Comparison of ENCODE assay signal across 19 cellular contexts in genomic region chr19:47081095-47081494, GRCh38. TPM values are rescaled to one million over a fixed set of nuclear protein-coding genes. Genes with fewer than 3 reads are reported as not detected.
DNase-seq lines count a peak whose midpoint lies in the region; TF ChIP-seq lines count a peak whose summit lies in the region.
"Had no signal": no experiment of that assay in that cellular context is flagged by ENCODE, and none has a peak within 500 bp of the region (broad histone marks: within the 10 kb centered on the region; RNA-seq: fewer than 3 reads in every experiment).

No MANE protein-coding gene starts in this region.

- in situ Hi-C loops in mammary epithelial cell (cut with MboI; ENCODE audit: low sequenced_read_pairs in 2 of 2), result no loop called here

- no peaks in the 10 kb centered on the region for H3K9me3 Mint-ChIP-seq in endothelial cell (ENCODE audit: unreplicated experiment)
- H3K9me3 Mint-ChIP-seq in activated naive CD8-positive, alpha-beta T cell treated with anti-CD3 and anti-CD28 coated beads for 36 hours, result no peaks in the 10 kb centered on the region
- H3K9me3 Mint-ChIP-seq: activated T-helper 2 cell treated with anti-CD3 and anti-CD28 coated beads, Interferon-gamma antibody, Interleukin-2, Interleukin-4, amounts not matched to agents 10 μg/mL and 5 μg/mL and 100 μg/mL, durations not matched to agents 14 hours and 24 hours and 36 hours; CD4-positive, CD25-positive, alpha-beta regulatory T cell; H9; stimulated activated naive CD8-positive, alpha-beta T cell treated with anti-CD3 and anti-CD28 coated beads, Interleukin-15, Interleukin-2, amounts not matched to agents 100 ng/mL and 50 ng/mL, for 24 hours had no signal

- peak overlapping the region; percentile 36 to 87 for H3K27ac ChIP-seq in breast epithelium
- H3K27ac ChIP-seq in mammary epithelial cell (ENCODE audit: insufficient read depth, low read depth, low read length), result no peak overlapping the region
- peak overlapping the region in 2 of 4 donors; percentile 19 to 80 for H3K27ac ChIP-seq in esophagus muscularis mucosa (replicated peaks in 1 of 4)
- H3K27ac ChIP-seq: neutrophil, uterus had no signal

- H3K4me3 ChIP-seq in breast epithelium (no peak overlapping the region), mammary epithelial cell (replicated peaks in 1 of 3; ENCODE audit: insufficient read depth in 1 of 3, low read depth in 2 of 3, low read length in 3 of 3) (no peak overlapping the region), esophagus muscularis mucosa (no peak overlapping the region)
- H3K4me3 ChIP-seq: mucosa of descending colon, uterus had no signal

- peaks cover 1% of the 10 kb centered on the region for H3K27me3 Mint-ChIP-seq in endothelial cell (ENCODE audit: unreplicated experiment)
- no peaks in the 10 kb centered on the region for H3K27me3 Mint-ChIP-seq in activated naive CD8-positive, alpha-beta T cell treated with anti-CD3 and anti-CD28 coated beads for 36 hours
- H3K27me3 Mint-ChIP-seq: CD4-positive, CD25-positive, alpha-beta regulatory T cell; stimulated activated naive CD8-positive, alpha-beta T cell treated with anti-CD3 and anti-CD28 coated beads, Interleukin-15, Interleukin-2, amounts not matched to agents 100 ng/mL and 50 ng/mL, for 24 hours had no signal

- no peak overlapping the region for H2AFZ ChIP-seq in mammary epithelial cell (ENCODE audit: low read depth, low read length)

- H3K36me3 ChIP-seq in breast epithelium (no peaks in the 10 kb centered on the region), mammary epithelial cell (ENCODE audit: insufficient read depth, low read length) (peaks cover 42% of the 10 kb centered on the region), esophagus muscularis mucosa (peaks cover 46 to 97% (median 87%) of the 10 kb centered on the region in 4 donors)
- H3K36me3 ChIP-seq: uterus had no signal

- BruUV-seq in mammary epithelial cell (replicated peaks; lab: Mats Ljungman, UMichigan), result no TSS peak

- no peak overlapping the region for H3K9ac ChIP-seq in mammary epithelial cell (ENCODE audit: insufficient read depth, low read length)

- H3K9me3 ChIP-seq in breast epithelium, result no peaks in the 10 kb centered on the region
- no peaks in the 10 kb centered on the region for H3K9me3 ChIP-seq in mammary epithelial cell (replicated peaks; ENCODE audit: insufficient read depth, low read length)
- H3K9me3 ChIP-seq in esophagus muscularis mucosa, result no peaks in the 10 kb centered on the region
- H3K9me3 ChIP-seq: mucosa of descending colon, neutrophil, uterus had no signal

- no peaks in the 10 kb centered on the region for H3K27me3 ChIP-seq in breast epithelium
- H3K27me3 ChIP-seq in mammary epithelial cell (ENCODE audit: insufficient read depth, low read length), result no peaks in the 10 kb centered on the region
- H3K27me3 ChIP-seq in esophagus muscularis mucosa, result no peaks in the 10 kb centered on the region
- H3K27me3 ChIP-seq: neutrophil, uterus had no signal

- DNase-seq in breast epithelium (ENCODE audit: low spot score in 2 of 2) (no peak), mammary epithelial cell (no peak), endothelial cell (ENCODE audit: low spot score) (no peak), esophagus muscularis mucosa (ENCODE audit: extremely low spot score) (no peak), mesenteric fat pad (ENCODE audit: low spot score) (no peak)
- DNase-seq in activated naive CD8-positive, alpha-beta T cell treated with anti-CD3 and anti-CD28 coated beads for 36 hours, result no peak
- DNase-seq: CD4-positive, CD25-positive, alpha-beta regulatory T cell; DMS79; foreskin melanocyte; H9; KG1; mucosa of descending colon; NCI-H2029 treated with DMSO at 0.1 percent for 48 hours; NCI-H510A; SW 1271; uterus had no signal

- no peaks in the 10 kb centered on the region for H3K4me1 Mint-ChIP-seq in endothelial cell (ENCODE audit: unreplicated experiment)
- no peaks in the 10 kb centered on the region for H3K4me1 Mint-ChIP-seq in activated naive CD8-positive, alpha-beta T cell treated with anti-CD3 and anti-CD28 coated beads for 36 hours

- dilution Hi-C loops in mammary epithelial cell (cut with HindIII; ENCODE audit: low sequenced_read_pairs), result loop anchor here (5.0 kb wide), 5 partner anchors 46 to 131 kb away; no protein-coding TSS in a partner anchor

- H3K27ac Mint-ChIP-seq in endothelial cell (ENCODE audit: unreplicated experiment), result peak overlapping the region; percentile 5
- H3K27ac Mint-ChIP-seq in activated naive CD8-positive, alpha-beta T cell treated with anti-CD3 and anti-CD28 coated beads for 36 hours, result no peak overlapping the region

- no peak for TF ChIP-seq EP300 in esophagus muscularis mucosa (IDR thresholded peaks at IDR 0.05)

- peaks cover 3% of the 10 kb centered on the region for H3K79me2 ChIP-seq in mammary epithelial cell (ENCODE audit: insufficient read depth, low read length)

- no peak for TF ChIP-seq CTCF in breast epithelium (IDR thresholded peaks at IDR 0.05)
- no peak for TF ChIP-seq CTCF in mammary epithelial cell (conservative IDR thresholded peaks at IDR 0.05 in 1 of 2, IDR thresholded peaks at IDR 0.05 in 1 of 2; ENCODE audit: extremely low read depth in 1 of 2, insufficient read depth in 1 of 2, low read depth in 1 of 2, low read length in 2 of 2)
- no peak for TF ChIP-seq CTCF in endothelial cell (IDR thresholded peaks at IDR 0.05; ENCODE audit: unreplicated experiment)
- no peak for TF ChIP-seq CTCF in esophagus muscularis mucosa (IDR thresholded peaks at IDR 0.05)

- H3K36me3 Mint-ChIP-seq in endothelial cell (ENCODE audit: low read depth, unreplicated experiment), result peaks cover 23% of the 10 kb centered on the region
- H3K36me3 Mint-ChIP-seq in activated naive CD8-positive, alpha-beta T cell treated with anti-CD3 and anti-CD28 coated beads for 36 hours, result peaks cover 12% of the 10 kb centered on the region

- TF ChIP-seq POLR2A in breast epithelium (IDR thresholded peaks at IDR 0.05), result no peak
- TF ChIP-seq POLR2A in esophagus muscularis mucosa (IDR thresholded peaks at IDR 0.05; ENCODE audit: low read depth), result no peak

- CTCF ChIA-PET in mammary epithelial cell (lab: Charles Lee; ENCODE audit: low non-redundant PET), result no interaction called here

- intact Hi-C loops in breast epithelium (cut with DNase I; ENCODE audit: low total_unique reads), result no loop called here
- intact Hi-C loops in mammary epithelial cell (cut with micrococcal nuclease), result no loop called here
- intact Hi-C loops in esophagus muscularis mucosa (cut with DNase I), result no loop called here

- H3K4me1 ChIP-seq in breast epithelium, result no peaks in the 10 kb centered on the region
- peaks cover 2% of the 10 kb centered on the region for H3K4me1 ChIP-seq in mammary epithelial cell (ENCODE audit: insufficient read depth, low read length)
- peaks cover 5 to 15% (median 8%) of the 10 kb centered on the region in 4 donors for H3K4me1 ChIP-seq in esophagus muscularis mucosa
- H3K4me1 ChIP-seq: uterus had no signal

- H3K4me2 ChIP-seq in mammary epithelial cell (ENCODE audit: insufficient read depth, low read depth, low read length), result no peak overlapping the region

- WGBS in mammary epithelial cell (ENCODE audit: low coverage, missing lambda C conversion rate), result 60% methylated on average over 5 of the region's 6 CpGs
- 66% methylated on average over 4 of the region's 6 CpGs for whole genome bisulfite sequencing in esophagus muscularis mucosa

- H3K4me3 Mint-ChIP-seq in endothelial cell (ENCODE audit: unreplicated experiment), result no peak overlapping the region
- no peak overlapping the region for H3K4me3 Mint-ChIP-seq in activated naive CD8-positive, alpha-beta T cell treated with anti-CD3 and anti-CD28 coated beads for 36 hours
- H3K4me3 Mint-ChIP-seq: CD4-positive, CD25-positive, alpha-beta regulatory T cell; H9; stimulated activated naive CD8-positive, alpha-beta T cell treated with anti-CD3 and anti-CD28 coated beads, Interleukin-15, Interleukin-2, amounts not matched to agents 100 ng/mL and 50 ng/mL, for 24 hours had no signal

- no peaks in the 10 kb centered on the region for H4K20me1 ChIP-seq in mammary epithelial cell (ENCODE audit: insufficient read depth, low read length)

RNA-seq across cellular contexts. Expression of gene ZC3H4, which starts 32.5 kb away (rescaled TPM):
- total RNA-seq in breast epithelium, result 10 to 100 TPM; 17.7 to 23.4 (median 19.5) TPM
- 10 to 100 TPM; 13.8 to 57.8 TPM for total RNA-seq in mammary epithelial cell
- polyA plus RNA-seq in mammary epithelial cell, result 10.0 TPM
- 36.8 TPM for polyA minus RNA-seq in mammary epithelial cell
- 56.7 TPM for total RNA-seq in endothelial cell (ENCODE audit: unreplicated experiment)
- 10 to 100 TPM; 26.2 to 34.7 (median 30.2) TPM for total RNA-seq in esophagus muscularis mucosa
- 100 to 1,000 TPM; 103 to 110 TPM for total RNA-seq in activated naive CD8-positive, alpha-beta T cell treated with anti-CD3 and anti-CD28 coated beads for 36 hours
- 30.2 TPM for total RNA-seq in mesenteric fat pad

RNA-seq across cellular contexts. Expression of gene TMEM160, which starts 32.7 kb away (rescaled TPM):
- total RNA-seq in breast epithelium (10 to 100 TPM; 31.1 to 45.7 (median 39.2) TPM), mammary epithelial cell (10 to 100 TPM; 11.7 to 32.1 TPM), endothelial cell (ENCODE audit: unreplicated experiment) (46.7 TPM), esophagus muscularis mucosa (10 to 100 TPM; 34.8 to 46.7 (median 41.6) TPM), mesenteric fat pad (23.7 TPM)
- polyA plus RNA-seq in mammary epithelial cell, result 23.0 TPM
- not detected for polyA minus RNA-seq in mammary epithelial cell
- total RNA-seq in activated naive CD8-positive, alpha-beta T cell treated with anti-CD3 and anti-CD28 coated beads for 36 hours, result 10 to 100 TPM; 48.9 to 49.2 TPM

RNA-seq across cellular contexts. Expression of gene SAE1, which starts 49.5 kb away (rescaled TPM):
- 10 to 100 TPM; 44.6 to 61.4 (median 55.7) TPM for total RNA-seq in breast epithelium
- 100 to 1,000 TPM in 1 of 2 donors, 10 to 100 TPM in 1; 62.0 to 106 TPM for total RNA-seq in mammary epithelial cell
- 107 TPM for polyA plus RNA-seq in mammary epithelial cell
- polyA minus RNA-seq in mammary epithelial cell, result 52.1 TPM
- total RNA-seq in endothelial cell (ENCODE audit: unreplicated experiment), result 134 TPM
- 100 to 1,000 TPM; 130 to 143 (median 136) TPM for total RNA-seq in esophagus muscularis mucosa
- 100 to 1,000 TPM; 141 to 149 TPM for total RNA-seq in activated naive CD8-positive, alpha-beta T cell treated with anti-CD3 and anti-CD28 coated beads for 36 hours
- total RNA-seq in mesenteric fat pad, result 59.3 TPM
